ENCODE assay signal across 8 cellular contexts in genomic region chr16:80527297-80527696, GRCh38. TPM values are rescaled to one million over a fixed set of nuclear protein-coding genes. Genes with fewer than 3 reads are reported as not detected.
DNase-seq lines count a peak whose midpoint lies in the region; TF ChIP-seq lines count a peak whose summit lies in the region.

No MANE protein-coding gene starts in this region.

- no peak overlapping the region for H3K4me3 Mint-ChIP-seq in activated CD4-positive, alpha-beta T cell treated with anti-CD3 and anti-CD28 coated beads, Interleukin-2, amount 10 ng/mL, durations not matched to agents 24 days and 14 days

- TF ChIP-seq CTCF in fibroblast of pulmonary artery (IDR thresholded peaks at IDR 0.05; ENCODE audit: low read length, missing control alignments) = peak; percentile 58

- peak; percentile 56 for DNase-seq in activated naive CD4-positive, alpha-beta T cell treated with Interleukin-2 at 50 U/mL for 16 hours
- DNase-seq in activated naive CD4-positive, alpha-beta T cell (lab: John Stamatoyannopoulos, UW) = no peak
- peak; percentile 24 for DNase-seq in KG1 (lab: John Stamatoyannopoulos, UW)
- peak; percentile 92 for DNase-seq in activated CD4-positive, alpha-beta T cell treated with anti-CD3 and anti-CD28 coated beads, Interleukin-2, amount 10 ng/mL, durations not matched to agents 24 days and 14 days
- peak; percentile 39 for DNase-seq in fibroblast of pulmonary artery (ENCODE audit: low read depth)
- DNase-seq in stimulated activated CD8-positive, alpha-beta memory T cell treated with anti-CD3 and anti-CD28 coated beads, Interleukin-12 subunit alpha, Interleukin-12 subunit beta, amount 100 ng/mL, for 1 hour (ENCODE audit: low read depth) = peak; percentile 19
- DNase-seq in pons (ENCODE audit: low spot score) = no peak
- no peak for DNase-seq in epidermal melanocyte (ENCODE audit: insufficient read length, low spot score)

- H3K27ac Mint-ChIP-seq in activated CD4-positive, alpha-beta T cell treated with anti-CD3 and anti-CD28 coated beads, Interleukin-2, amount 10 ng/mL, durations not matched to agents 24 days and 14 days = no peak overlapping the region

- H3K9me3 Mint-ChIP-seq in activated CD4-positive, alpha-beta T cell treated with anti-CD3 and anti-CD28 coated beads, Interleukin-2, amount 10 ng/mL, durations not matched to agents 24 days and 14 days = no peaks in the 10 kb centered on the region

- H3K4me1 Mint-ChIP-seq in activated CD4-positive, alpha-beta T cell treated with anti-CD3 and anti-CD28 coated beads, Interleukin-2, amount 10 ng/mL, durations not matched to agents 24 days and 14 days = peaks cover 15% of the 10 kb centered on the region

- H3K4me3 ChIP-seq in fibroblast of pulmonary artery (replicated peaks; ENCODE audit: low read depth, low read length) = no peak overlapping the region

- intact Hi-C loops in activated CD4-positive, alpha-beta T cell treated with anti-CD3 and anti-CD28 coated beads, Interleukin-2, amount 10 ng/mL, durations not matched to agents 24 days and 14 days (cut with micrococcal nuclease) = loop anchor here (1.0 to 10.0 kb wide), 6 partner anchors 54 to 1820 kb away; no protein-coding TSS in a partner anchor

- H3K27me3 Mint-ChIP-seq in activated CD4-positive, alpha-beta T cell treated with anti-CD3 and anti-CD28 coated beads, Interleukin-2, amount 10 ng/mL, durations not matched to agents 24 days and 14 days = peaks cover 8% of the 10 kb centered on the region

- H3K36me3 Mint-ChIP-seq in activated CD4-positive, alpha-beta T cell treated with anti-CD3 and anti-CD28 coated beads, Interleukin-2, amount 10 ng/mL, durations not matched to agents 24 days and 14 days (ENCODE audit: low read depth) = no peaks in the 10 kb centered on the region

RNA-seq across cellular contexts. Expression of gene DYNLRB2, which starts 13.5 kb away (rescaled TPM):
- total RNA-seq in activated CD4-positive, alpha-beta T cell treated with anti-CD3 and anti-CD28 coated beads, Interleukin-2, amount 10 ng/mL, durations not matched to agents 24 days and 14 days = not detected in 2 replicates

Comparison
In these comparisons a context has a peak if more than half of its experiments do, and no peak if none do; other contexts are left out.
1. DNase-seq: peak in activated naive CD4-positive, alpha-beta T cell treated with Interleukin-2 at 50 U/mL for 16 hours (single experiment), KG1 (single experiment), activated CD4-positive, alpha-beta T cell treated with anti-CD3 and anti-CD28 coated beads, Interleukin-2, amount 10 ng/mL, durations not matched to agents 24 days and 14 days (single experiment), fibroblast of pulmonary artery (single experiment) and stimulated activated CD8-positive, alpha-beta memory T cell treated with anti-CD3 and anti-CD28 coated beads, Interleukin-12 subunit alpha, Interleukin-12 subunit beta, amount 100 ng/mL, for 1 hour (single experiment); none in activated naive CD4-positive, alpha-beta T cell (0 of 4), pons (single experiment) and epidermal melanocyte (single experiment).